25 cellular contexts compared by ENCODE assay signal in genomic region chr10:99852481-99853213, GRCh38.
"Had no signal": no experiment of that assay in that cellular context is flagged by ENCODE, and none has a peak within 500 bp of the region (broad histone marks: within the 10 kb centered on the region; RNA-seq: fewer than 3 reads in every experiment).

No MANE protein-coding gene starts in this region.

- DNase-seq: activated CD4-positive, alpha-beta memory T cell treated with anti-CD3 and anti-CD28 coated beads, Interleukin-2, amount 10 ng/mL, durations not matched to agents 7 days and 5 days; activated CD4-positive, alpha-beta T cell treated with anti-CD3 and anti-CD28 coated beads, Interleukin-2, amount 50 U/mL, for 1 hour; activated CD4-positive, CD25-positive, alpha-beta regulatory T cell; activated gamma-delta T cell treated with Interleukin-2 at 50 U/mL for 16 hours; activated naive CD4-positive, alpha-beta T cell treated with anti-CD3 and anti-CD28 coated beads, Interleukin-2, amount 10 ng/mL, durations not matched to agents 7 days and 5 days; activated naive CD8-positive, alpha-beta T cell treated with anti-CD3 and anti-CD28 coated beads, Interleukin-2, amount 10 ng/mL, durations not matched to agents 7 days and 5 days; activated T-cell treated with anti-CD3 and anti-CD28 coated beads for 4 hours; activated T-cell treated with anti-CD3 and anti-CD28 coated beads, Interleukin-2, amount 50 U/mL, for 72 hours; adrenal gland; aorta; KG1; MG63; MV-4-11; NCI-H1092 treated with DMSO at 0.1 percent for 48 hours; NCI-H1417 treated with DMSO at 0.1 percent for 48 hours; NCI-H1694; NCI-H2029 treated with DMSO at 0.1 percent for 48 hours; NCI-H510A treated with DMSO at 0.1 percent for 48 hours; NCI-H69; PC-3; SIG-M5; T-cell; T-helper 2 cell had no signal

- H3K4me3 ChIP-seq: adrenal gland, MG63, SK-N-MC had no signal

- H3K9me3 ChIP-seq: adrenal gland, MG63 had no signal

- H3K27ac ChIP-seq: adrenal gland, SK-N-MC, VCaP had no signal

- H3K36me3 ChIP-seq: adrenal gland, MG63 had no signal

- H3K4me1 ChIP-seq: adrenal gland had no signal

- H3K27me3 ChIP-seq: adrenal gland, MG63 had no signal
